ENCODE assay signal across 26 cellular contexts in the genomic region with DNA sequence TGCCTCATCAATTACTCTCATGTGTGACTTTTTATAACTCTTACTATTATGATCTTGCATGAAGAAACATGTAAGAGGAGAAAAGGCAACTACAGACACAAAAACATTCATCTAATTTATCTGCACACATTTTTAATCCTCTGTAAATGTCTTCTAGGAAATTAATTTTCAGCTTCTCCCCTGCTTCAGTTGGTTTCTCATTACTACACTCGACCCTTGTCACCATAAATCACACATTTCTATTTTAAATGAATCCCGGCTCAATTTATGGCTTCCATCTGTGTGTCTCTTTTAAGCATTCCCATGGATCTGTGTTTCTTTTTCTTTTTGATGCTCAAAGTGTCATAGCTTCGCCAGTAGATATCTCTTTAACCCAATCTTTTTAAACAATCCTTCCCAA. TPM values are rescaled to one million over a fixed set of nuclear protein-coding genes. Genes with fewer than 3 reads are reported as not detected.
"Had no signal": no experiment of that assay in that cellular context is flagged by ENCODE, and none has a peak within 500 bp of the region (broad histone marks: within the 10 kb centered on the region; RNA-seq: fewer than 3 reads in every experiment).

No MANE protein-coding gene starts in this region.

- H3K27ac ChIP-seq: coronary artery, hepatocyte, neutrophil, right atrium auricular region had no signal

- H3K4me2 ChIP-seq: hepatocyte had no signal

- ATAC-seq: esophagus mucosa; left cardiac atrium; left ventricle myocardium superior; naive thymus-derived CD4-positive, alpha-beta T cell had no signal

- H3K27me3 ChIP-seq: hepatocyte, right atrium auricular region had no signal

- H3K9me3 Mint-ChIP-seq: naive thymus-derived CD4-positive, alpha-beta T cell had no signal

- H3K36me3 ChIP-seq: neutrophil, right atrium auricular region had no signal

- H3K4me3 Mint-ChIP-seq: naive thymus-derived CD4-positive, alpha-beta T cell had no signal

- H3K4me1 Mint-ChIP-seq: naive thymus-derived CD4-positive, alpha-beta T cell had no signal

- H2AFZ ChIP-seq: hepatocyte had no signal

- H3K79me2 ChIP-seq: hepatocyte had no signal

- H3K4me1 ChIP-seq: right atrium auricular region had no signal

- H3K27ac Mint-ChIP-seq: naive thymus-derived CD4-positive, alpha-beta T cell had no signal

- H3K36me3 Mint-ChIP-seq: naive thymus-derived CD4-positive, alpha-beta T cell had no signal

- DNase-seq: effector CD8-positive, alpha-beta T cell; foreskin melanocyte; head of caudate nucleus; kidney; left cardiac atrium; left ventricle myocardium superior; mesendoderm; naive thymus-derived CD4-positive, alpha-beta T cell; posterior cingulate gyrus; small intestine; stimulated activated CD4-positive, alpha-beta T cell treated with anti-CD3 and anti-CD28 coated beads, Interleukin-2, amount 100 ng/mL, for 48 hours; stimulated activated naive CD4-positive, alpha-beta T cell treated with Interleukin-2 at 50 U/mL for 16 hours; trophoblast cell had no signal

- H3K4me3 ChIP-seq: coronary artery, hepatocyte, lung, right atrium auricular region had no signal

RNA-seq across cellular contexts. Expression of a gene that starts 9.8 kb away (rescaled TPM):
- total RNA-seq: chondrocyte; dermis microvascular lymphatic vessel endothelial cell; left cardiac atrium; left ventricle myocardium superior; mononuclear cell; naive thymus-derived CD4-positive, alpha-beta T cell; osteocyte; pulmonary artery endothelial cell; urinary bladder had no signal
- polyA plus RNA-seq: naive thymus-derived CD4-positive, alpha-beta T cell; neural cell; small intestine; urinary bladder had no signal
